ENCODE assay signal across 9 cellular contexts in the genomic region with DNA sequence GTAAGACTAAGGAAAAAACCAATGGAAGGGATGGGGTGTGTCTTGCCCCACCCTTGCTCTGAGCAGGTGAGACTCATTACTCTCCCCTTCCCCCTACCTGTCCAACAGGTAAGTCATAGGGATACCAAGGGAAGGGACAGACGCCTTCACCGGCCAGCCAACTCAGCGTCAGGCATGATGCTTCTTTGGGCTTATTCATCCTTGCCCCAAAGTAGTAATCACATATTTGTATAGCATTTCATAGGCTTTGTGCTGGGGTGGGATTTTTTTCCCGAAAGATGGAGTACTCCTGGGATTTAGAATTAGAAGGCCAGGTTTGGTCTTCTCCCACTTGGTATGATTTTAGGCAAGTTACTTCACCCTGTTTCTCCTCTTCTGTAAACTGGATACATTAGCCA. TPM values are rescaled to one million over a fixed set of nuclear protein-coding genes. Genes with fewer than 3 reads are reported as not detected.
DNase-seq lines count a peak whose midpoint lies in the region; ATAC-seq and TF ChIP-seq lines count a peak whose summit lies in the region.
"Had no signal": no experiment of that assay in that cellular context is flagged by ENCODE, and none has a peak within 500 bp of the region (broad histone marks: within the 10 kb centered on the region; RNA-seq: fewer than 3 reads in every experiment).

No MANE protein-coding gene starts in this region.

- peak overlapping the region; percentile 27 for H3K4me3 Mint-ChIP-seq in activated T-cell treated with anti-CD3 and anti-CD28 coated beads, Interleukin-2, amount 50 U/mL, for 24 hours
- H3K4me3 Mint-ChIP-seq in activated naive CD8-positive, alpha-beta T cell: peak overlapping the region; percentile 75

- H3K27me3 ChIP-seq in left lung: peaks cover 0 to 28% of the 10 kb centered on the region in 2 donors
- peaks cover 0 to 29% (median 0%) of the 10 kb centered on the region in 3 donors for H3K27me3 ChIP-seq in stomach
- peaks cover 50% of the 10 kb centered on the region for H3K27me3 ChIP-seq in gastroesophageal sphincter

- H3K27me3 Mint-ChIP-seq in activated T-cell treated with anti-CD3 and anti-CD28 coated beads, Interleukin-2, amount 50 U/mL, for 24 hours: peaks cover 33% of the 10 kb centered on the region
- H3K27me3 Mint-ChIP-seq in activated naive CD8-positive, alpha-beta T cell: peaks cover 2% of the 10 kb centered on the region

- peak overlapping the region in 1 of 2 donors; percentile 57 for H3K4me3 ChIP-seq in left lung
- peak overlapping the region in 1 of 4 donors; percentile 76 for H3K4me3 ChIP-seq in stomach
- H3K4me3 ChIP-seq in gastroesophageal sphincter: no peak overlapping the region

- H3K27ac ChIP-seq in left lung (peak overlapping the region; percentile 42 to 51), stomach (peak overlapping the region; percentile 56 to 98 (median 72)), gastroesophageal sphincter (no peak overlapping the region)

- TF ChIP-seq POLR2A in stomach (IDR thresholded peaks at IDR 0.05) (no peak), gastroesophageal sphincter (IDR thresholded peaks at IDR 0.05) (no peak)

- peaks cover 30% of the 10 kb centered on the region for H3K4me1 Mint-ChIP-seq in activated T-cell treated with anti-CD3 and anti-CD28 coated beads, Interleukin-2, amount 50 U/mL, for 24 hours (ENCODE audit: low read depth)
- H3K4me1 Mint-ChIP-seq in activated naive CD8-positive, alpha-beta T cell (ENCODE audit: low read depth): peaks cover 31% of the 10 kb centered on the region

- H3K36me3 Mint-ChIP-seq in activated T-cell treated with anti-CD3 and anti-CD28 coated beads, Interleukin-2, amount 50 U/mL, for 24 hours (ENCODE audit: low read depth): no peaks in the 10 kb centered on the region
- H3K36me3 Mint-ChIP-seq in activated naive CD8-positive, alpha-beta T cell: no peaks in the 10 kb centered on the region

- 25 to 44% (median 42%) methylated on average over 4 of the region's 4 CpGs for whole genome bisulfite sequencing in stomach, 5 donors
- WGBS in gastroesophageal sphincter (ENCODE audit: low coverage in 1 of 2), 2 donors: 21 to 34% methylated on average over 4 of the region's 4 CpGs

- no peak for DNase-seq in activated T-cell treated with anti-CD3 and anti-CD28 coated beads, Interleukin-2, amount 50 U/mL, for 24 hours
- DNase-seq in activated T-cell treated with anti-CD3 and anti-CD28 coated beads for 4 hours: no peak
- no peak for DNase-seq in left lung
- no peak for DNase-seq in stomach
- DNase-seq in pons (ENCODE audit: low spot score): no peak

- H3K36me3 ChIP-seq in left lung: no peaks in the 10 kb centered on the region
- H3K36me3 ChIP-seq in stomach: no peaks in the 10 kb centered on the region
- no peaks in the 10 kb centered on the region for H3K36me3 ChIP-seq in gastroesophageal sphincter
- H3K36me3 ChIP-seq: tibial artery had no signal

- TF ChIP-seq CTCF in left lung (IDR thresholded peaks at IDR 0.05) (no peak), stomach (IDR thresholded peaks at IDR 0.05) (no peak), gastroesophageal sphincter (IDR thresholded peaks at IDR 0.05) (no peak)

- TF ChIP-seq EP300 in stomach (IDR thresholded peaks at IDR 0.05) (no peak), gastroesophageal sphincter (IDR thresholded peaks at IDR 0.05) (no peak)

- no peak overlapping the region for H3K27ac Mint-ChIP-seq in activated T-cell treated with anti-CD3 and anti-CD28 coated beads, Interleukin-2, amount 50 U/mL, for 24 hours
- H3K27ac Mint-ChIP-seq in activated naive CD8-positive, alpha-beta T cell: no peak overlapping the region

- ATAC-seq in left lung: no peak
- no peak for ATAC-seq in gastroesophageal sphincter
- ATAC-seq in HG03460 (IDR thresholded peaks at IDR 0.05; ENCODE audit: unreplicated experiment): no peak

- no peaks in the 10 kb centered on the region for H3K9me3 ChIP-seq in left lung
- no peaks in the 10 kb centered on the region for H3K9me3 ChIP-seq in stomach
- H3K9me3 ChIP-seq in gastroesophageal sphincter: no peaks in the 10 kb centered on the region
- H3K9me3 ChIP-seq: tibial artery had no signal

- H3K4me1 ChIP-seq in left lung (peaks cover 12 to 51% of the 10 kb centered on the region in 2 donors), stomach (peaks cover 32 to 63% (median 51%) of the 10 kb centered on the region in 4 donors), gastroesophageal sphincter (peaks cover 0 to 44% (median 28%) of the 10 kb centered on the region in 3 donors)

- H3K9me3 Mint-ChIP-seq in activated T-cell treated with anti-CD3 and anti-CD28 coated beads, Interleukin-2, amount 50 U/mL, for 24 hours: no peaks in the 10 kb centered on the region
- H3K9me3 Mint-ChIP-seq in activated naive CD8-positive, alpha-beta T cell (ENCODE audit: low read depth): no peaks in the 10 kb centered on the region

- intact Hi-C loops in left lung (cut with DNase I) (no loop called here), stomach (cut with DNase I; ENCODE audit: low total_unique reads) (no loop called here)

RNA-seq across cellular contexts. Expression of a gene that starts 0.5 kb away (rescaled TPM):
- 100 to 1,000 TPM in 1 of 2 donors, 10 to 100 TPM in 1; 94.2 to 148 TPM for total RNA-seq in left lung
- 100 to 1,000 TPM in 1 of 5 donors, 10 to 100 TPM in 4; 59.5 to 248 (median 84.8) TPM for total RNA-seq in stomach
- polyA plus RNA-seq in stomach: 100 to 1,000 TPM in 2 of 3 donors, 10 to 100 TPM in 1; 85.7 to 163 (median 154) TPM
- total RNA-seq in gastroesophageal sphincter: 10 to 100 TPM; 30.8 to 60.9 (median 41.7) TPM

RNA-seq across cellular contexts. Expression of a gene that starts 24.7 kb away (rescaled TPM):
- total RNA-seq in left lung (10 to 100 TPM; 19.1 to 27.8 TPM), stomach (10 to 100 TPM in 3 of 5 donors, 1 to 10 TPM in 2; 4.0 to 64.6 (median 11.4) TPM), gastroesophageal sphincter (10 to 100 TPM in 3 of 4 donors, 1 to 10 TPM in 1; 8.3 to 20.9 (median 19.1) TPM)
- polyA plus RNA-seq in stomach: 1 to 10 TPM; 4.7 to 7.3 (median 6.3) TPM

RNA-seq across cellular contexts. Expression of a gene that starts 25.8 kb away (rescaled TPM):
- total RNA-seq in left lung (100 to 1,000 TPM in 1 of 2 donors, 10 to 100 TPM in 1; 82.1 to 129 TPM), stomach (10 to 100 TPM in 3 of 5 donors, 1 to 10 TPM in 2; 4.6 to 45.3 (median 20.1) TPM), gastroesophageal sphincter (10 to 100 TPM; 33.7 to 43.2 (median 38.2) TPM)
- 10 to 100 TPM in 2 of 3 donors, 1 to 10 TPM in 1; 8.9 to 17.0 (median 12.8) TPM for polyA plus RNA-seq in stomach

RNA-seq across cellular contexts. Expression of a gene that starts 49.0 kb away (rescaled TPM):
- total RNA-seq in left lung (10 to 100 TPM; 30.6 to 34.7 TPM), stomach (10 to 100 TPM in 4 of 5 donors, 1 to 10 TPM in 1; 9.8 to 79.5 (median 31.4) TPM), gastroesophageal sphincter (10 to 100 TPM; 64.8 to 83.7 (median 71.5) TPM)
- 10 to 100 TPM; 70.6 to 80.7 (median 77.0) TPM for polyA plus RNA-seq in stomach

RNA-seq across cellular contexts. Expression of a gene that starts 50.6 kb away (rescaled TPM):
- total RNA-seq in left lung: not detected
- total RNA-seq in stomach: 1 to 10 TPM in 1 of 5 donors, not detected in 4; 1.1 TPM
- under 1 TPM in 1 of 3 donors, not detected in 2; 0.23 TPM for polyA plus RNA-seq in stomach
- 1 to 10 TPM in 2 of 4 donors, under 1 TPM in 2; 0.62 to 2.7 (median 1.4) TPM for total RNA-seq in gastroesophageal sphincter

Comparison
In these comparisons a context has a peak if more than half of its experiments do, and no peak if none do; other contexts are left out.
1. H3K27ac ChIP-seq: peak in left lung (2 of 2) and stomach (5 of 5); none in gastroesophageal sphincter (0 of 4).